Comparison of ENCODE assay signal across 10 cellular contexts in genomic region chr3:414063-414462, GRCh38.
DNase-seq lines count a peak whose midpoint lies in the region; ATAC-seq and TF ChIP-seq lines count a peak whose summit lies in the region.
"Had no signal": no experiment of that assay in that cellular context is flagged by ENCODE, and none has a peak within 500 bp of the region (broad histone marks: within the 10 kb centered on the region; RNA-seq: fewer than 3 reads in every experiment).

No MANE protein-coding gene starts in this region.

- H3K27ac ChIP-seq in caudate nucleus (ENCODE audit: low read depth, low read length) (no peak overlapping the region), left lung (no peak overlapping the region), vagina (no peak overlapping the region)

- intact Hi-C loops in left lung (cut with DNase I) (no loop called here), vagina (cut with DNase I) (no loop called here)

- no peak overlapping the region for H3K4me3 ChIP-seq in left lung
- no peak overlapping the region for H3K4me3 ChIP-seq in vagina

- H3K36me3 ChIP-seq in left lung (no peaks in the 10 kb centered on the region), vagina (no peaks in the 10 kb centered on the region)

- in situ Hi-C loops in G401 (cut with HindIII; ENCODE audit: low sequenced_read_pairs), result no loop called here

- no peak for TF ChIP-seq POLR2A in vagina (IDR thresholded peaks at IDR 0.05)

- DNase-seq in G401 (ENCODE audit: low spot score) (peak; percentile 42), SW480 (ENCODE audit: low spot score) (peak; percentile 37), left kidney (ENCODE audit: low read depth, low spot score) (peak; percentile 42), caudate nucleus (lab: John Stamatoyannopoulos, UW) (no peak), left lung (no peak), vagina (ENCODE audit: extremely low spot score in 2 of 2) (no peak), AG08395 (ENCODE audit: low spot score) (no peak)
- DNase-seq: activated CD8-positive, alpha-beta memory T cell treated with anti-CD3 and anti-CD28 coated beads for 24 hours; left colon had no signal

- H3K27me3 ChIP-seq in left lung, result no peaks in the 10 kb centered on the region
- H3K27me3 ChIP-seq in vagina, result no peaks in the 10 kb centered on the region

- H3K9me3 ChIP-seq in left lung (no peaks in the 10 kb centered on the region), vagina (no peaks in the 10 kb centered on the region)

- peak; percentile 46 for ATAC-seq in HG03060 (IDR thresholded peaks at IDR 0.05; ENCODE audit: low read depth, unreplicated experiment)
- ATAC-seq in left lung, result no peak
- ATAC-seq: left colon had no signal

- peak in 1 of 2 donors; percentile 35 for TF ChIP-seq CTCF in left lung (IDR thresholded peaks at IDR 0.05)
- no peak for TF ChIP-seq CTCF in vagina (IDR thresholded peaks at IDR 0.05)

- H3K4me1 ChIP-seq in left lung (no peaks in the 10 kb centered on the region), vagina (no peaks in the 10 kb centered on the region)

Comparison
In these comparisons a context has a peak if more than half of its experiments do, and no peak if none do; other contexts are left out.
1. DNase-seq: peak in G401 (single experiment), SW480 (single experiment) and left kidney (single experiment); none in caudate nucleus (0 of 61), left lung (0 of 2), vagina (0 of 2) and AG08395 (single experiment).